ENCODE assay signal across 9 cellular contexts in genomic region chr2:63023444-63023843, GRCh38. TPM values are rescaled to one million over a fixed set of nuclear protein-coding genes. Genes with fewer than 3 reads are reported as not detected.
A peak's percentile ranks its signal among the peaks of the same experiment; 100 is the strongest.
DNase-seq lines count a peak whose midpoint lies in the region; ATAC-seq and TF ChIP-seq lines count a peak whose summit lies in the region.
"Had no signal": no experiment of that assay in that cellular context is flagged by ENCODE, and none has a peak within 500 bp of the region (broad histone marks: within the 10 kb centered on the region; RNA-seq: fewer than 3 reads in every experiment).

No MANE protein-coding gene starts in this region.

- peak; percentile 3 for DNase-seq in DMS53 treated with DMSO at 0.1 percent for 48 hours (lab: John Stamatoyannopoulos, UW; ENCODE audit: unreplicated experiment)
- peak; percentile 54 for DNase-seq in HCT116 (ENCODE audit: low read depth, low spot score)
- peak; percentile 47 for DNase-seq in RKO (ENCODE audit: low spot score)
- peak; percentile 15 for DNase-seq in glomerular visceral epithelial cell (ENCODE audit: extremely low spot score)
- DNase-seq in stimulated activated CD4-positive, alpha-beta T cell treated with anti-CD3 and anti-CD28 coated beads, Interleukin-4, amount 100 ng/mL, for 1 hour, result no peak
- no peak for DNase-seq in naive thymus-derived CD8-positive, alpha-beta T cell
- no peak for DNase-seq in NCI-H510A (lab: John Stamatoyannopoulos, UW)

- CTCF ChIA-PET in HCT116 (lab: Charles Lee), result interaction anchor here (1.2 to 1.3 kb wide), 3 partner anchors 11 to 567 kb away, joined by 3 to 4 read pairs (median 3); no protein-coding TSS in a partner anchor

- H3K4me3 Mint-ChIP-seq in naive thymus-derived CD8-positive, alpha-beta T cell, result no peak overlapping the region

- no TSS peak for BruUV-seq in HCT116 (replicated peaks; lab: Mats Ljungman, UMichigan)

- H3K9me3 Mint-ChIP-seq in naive thymus-derived CD8-positive, alpha-beta T cell, result no peaks in the 10 kb centered on the region

- H3K4me3 ChIP-seq in HCT116 (replicated peaks in 1 of 2; ENCODE audit: low read depth in 1 of 2, low read length in 2 of 2), result no peak overlapping the region
- H3K4me3 ChIP-seq: SK-N-MC had no signal

- RAD21 ChIA-PET in HCT116 (lab: Charles Lee; ENCODE audit: low non-redundant PET in 1 of 2, low total read pairs in 2 of 2, uncharacterized antibody in 2 of 2, unreplicated experiment in 2 of 2), result no interaction called here

- intact Hi-C loops in HCT116 (cut with micrococcal nuclease), result loop anchor here (1.0 to 2.0 kb wide), 2 partner anchors 236 to 567 kb away; no protein-coding TSS in a partner anchor

- peak; percentile 70 for TF ChIP-seq RAD21 in HCT116 (IDR thresholded peaks at IDR 0.05; ENCODE audit: low read depth)

- H3K4me1 ChIP-seq in HCT116 (ENCODE audit: control insufficient read depth in 1 of 2, insufficient read depth in 2 of 2, low read length in 2 of 2), result no peaks in the 10 kb centered on the region; a peak in 1 of 4 replicates

- H4K20me1 ChIP-seq in HCT116 (ENCODE audit: insufficient read depth), result no peaks in the 10 kb centered on the region

- H2AFZ ChIP-seq in HCT116 (ENCODE audit: low read depth, low read length, poor library complexity, severe bottlenecking), result no peak overlapping the region

- peaks cover 12 to 47% (median 34%) of the 10 kb centered on the region in 3 donors for H3K36me3 Mint-ChIP-seq in naive thymus-derived CD8-positive, alpha-beta T cell

- ATAC-seq in HCT116, result peak; percentile 96
- ATAC-seq in naive thymus-derived CD8-positive, alpha-beta T cell, result no peak
- no peak for ATAC-seq in GM19328 (IDR thresholded peaks at IDR 0.05; ENCODE audit: unreplicated experiment)

- no peaks in the 10 kb centered on the region for H3K79me2 ChIP-seq in HCT116 (ENCODE audit: insufficient read depth, low read length)

- no peak overlapping the region for H3K9ac ChIP-seq in HCT116 (ENCODE audit: low read length)

- no peaks in the 10 kb centered on the region for H3K27me3 ChIP-seq in HCT116 (ENCODE audit: insufficient read depth, low read length)

- TF ChIP-seq CTCF in HCT116 (IDR thresholded peaks at IDR 0.05 in 2 of 3, conservative IDR thresholded peaks at IDR 0.05 in 1 of 3; ENCODE audit: borderline replicate concordance in 1 of 3, insufficient read depth in 1 of 3, low read depth in 2 of 3, low read length in 2 of 3), result peak; percentile 40 to 69 (median 53); a peak in 5 of 6 replicates

- POLR2A ChIA-PET in HCT116 (lab: Charles Lee), result no interaction called here
- POLR2A ChIA-PET in naive thymus-derived CD8-positive, alpha-beta T cell (lab: Charles Lee), result no interaction called here

- no peak overlapping the region for H3K27ac Mint-ChIP-seq in naive thymus-derived CD8-positive, alpha-beta T cell

- no peaks in the 10 kb centered on the region for H3K27me3 Mint-ChIP-seq in naive thymus-derived CD8-positive, alpha-beta T cell

- H3K4me2 ChIP-seq in HCT116 (ENCODE audit: low read length), result no peak overlapping the region

- no peak for TF ChIP-seq POLR2A in HCT116 (IDR thresholded peaks at IDR 0.05; ENCODE audit: borderline replicate concordance, extremely low read depth, insufficient read depth, insufficient read length)

- H3K9me2 ChIP-seq in HCT116 (ENCODE audit: insufficient read depth), result no peaks in the 10 kb centered on the region

- H3K36me3 ChIP-seq in HCT116 (ENCODE audit: control insufficient read depth in 1 of 2, insufficient read depth in 2 of 2, low read length in 2 of 2), result peaks cover 0 to 4% of the 10 kb centered on the region in 2 experiments; a peak in 1 of 4 replicates

- peaks cover 0 to 2% (median 0%) of the 10 kb centered on the region in 4 donors for H3K4me1 Mint-ChIP-seq in naive thymus-derived CD8-positive, alpha-beta T cell

- H3K9me3 ChIP-seq in HCT116 (ENCODE audit: control insufficient read depth in 1 of 2, insufficient read depth in 1 of 2, low read depth in 1 of 2, low read length in 2 of 2), result no peaks in the 10 kb centered on the region

- no peak overlapping the region for H3K27ac ChIP-seq in HCT116 (ENCODE audit: low read depth, low read length)
- H3K27ac ChIP-seq: SK-N-MC had no signal

TF ChIP-seq in HCT116, 20 proteins besides CTCF, POLR2A, EP300 and RAD21:
- TF ChIP-seq REST (IDR thresholded peaks at IDR 0.05; ENCODE audit: low read depth) (no peak), SP1 (IDR thresholded peaks at IDR 0.05; ENCODE audit: low read depth) (no peak), POLR2AphosphoS5 (IDR thresholded peaks at IDR 0.05; ENCODE audit: low read depth, low read length) (no peak), MAX (IDR thresholded peaks at IDR 0.05) (no peak)
TF ChIP-seq in HCT116: peak in this region for 0.

RNA-seq across cellular contexts. Expression of gene OTX1, which starts 27.2 kb away (rescaled TPM):
- 13.1 TPM for total RNA-seq in HCT116 (2021; ENCODE audit: unreplicated experiment)
- 8.6 and 8.9 TPM in 2 replicates for polyA plus RNA-seq in HCT116 (2012)
- total RNA-seq in naive thymus-derived CD8-positive, alpha-beta T cell, result not detected
- not detected for polyA plus RNA-seq in naive thymus-derived CD8-positive, alpha-beta T cell

Comparison
In these comparisons a context has a peak if more than half of its experiments do, and no peak if none do; other contexts are left out.
1. DNase-seq: peak in DMS53 treated with DMSO at 0.1 percent for 48 hours (single experiment), HCT116 (single experiment), RKO (single experiment) and glomerular visceral epithelial cell (single experiment); none in stimulated activated CD4-positive, alpha-beta T cell treated with anti-CD3 and anti-CD28 coated beads, Interleukin-4, amount 100 ng/mL, for 1 hour (single experiment), naive thymus-derived CD8-positive, alpha-beta T cell (0 of 10) and NCI-H510A (single experiment).
2. RNA of gene OTX1, which starts 27.2 kb away (total RNA-seq): 13.1 TPM in HCT116 (single experiment); not detected in naive thymus-derived CD8-positive, alpha-beta T cell; every median in the first group is over 10 times any median in the second.